In genomic region chr2:96022701-96023522, GRCh38 we compare ENCODE assay signal across 8 cellular contexts. TPM values are rescaled to one million over a fixed set of nuclear protein-coding genes. Genes with fewer than 3 reads are reported as not detected.
DNase-seq lines count a peak whose midpoint lies in the region; ATAC-seq and TF ChIP-seq lines count a peak whose summit lies in the region.
"Not testable (repeated sequence)": the region's sequence is repeated elsewhere in the genome, so short reads cannot be mapped to it uniquely, and the experiment has no call there.

No MANE protein-coding gene starts in this region.

- DNase-seq in A673 (ENCODE audit: low spot score) (peak; percentile 82), SK-N-DZ (ENCODE audit: low spot score) (peak; percentile 82), medulla oblongata (ENCODE audit: extremely low spot score) (peak; percentile 92)
- DNase-seq in activated T-helper 9 cell treated with anti-CD3 and anti-CD28 coated beads, Interleukin-2, amount 50 U/mL, for 16 hours (ENCODE audit: low read depth): peak; percentile 61
- DNase-seq in stimulated activated CD4-positive, alpha-beta T cell treated with anti-CD3 and anti-CD28 coated beads, Interleukin-1b, Interleukin-23, amount 100 ng/mL, for 4 hours (ENCODE audit: low read depth in 2 of 2): peak; percentile 59 to 69

- not testable (repeated sequence) for H3K27ac ChIP-seq in A673 (ENCODE audit: low read depth, low read length, poor library complexity, severe bottlenecking)

- not testable (repeated sequence) for H3K9me3 ChIP-seq in A673 (ENCODE audit: low read depth, low read length, poor library complexity, severe bottlenecking)

- ATAC-seq in GM18861 (IDR thresholded peaks at IDR 0.05; ENCODE audit: unreplicated experiment) (peak; percentile 76), HG03175 (IDR thresholded peaks at IDR 0.05; ENCODE audit: unreplicated experiment) (peak; percentile 81), esophagus mucosa (peak; percentile 93)

- not testable (repeated sequence) for H3K4me1 ChIP-seq in A673 (ENCODE audit: insufficient read depth, low read length, poor library complexity, severe bottlenecking)

- H3K36me3 ChIP-seq in A673 (ENCODE audit: insufficient read depth, low read length, poor library complexity, severe bottlenecking): not testable (repeated sequence)

- intact Hi-C loops in A673 (cut with micrococcal nuclease; ENCODE audit: unreplicated experiment): not testable (repeated sequence)

- POLR2A ChIA-PET in A673 (lab: Charles Lee; ENCODE audit: low non-redundant PET): not testable (repeated sequence)

- CTCF ChIA-PET in A673 (lab: Charles Lee): interaction anchor here (0.6 to 1.6 kb wide), 9 partner anchors 94 to 489 kb away, joined by 3 to 9 read pairs (median 4); partner anchors contain the start of genes ADRA2B and CIAO1

- H3K27me3 ChIP-seq in A673 (replicated peaks; ENCODE audit: insufficient read depth, low read depth, low read length, poor library complexity): not testable (repeated sequence)

- BruUV-seq in A673 (replicated peaks; lab: Mats Ljungman, UMichigan): not testable (repeated sequence)

- peak; percentile 66 for TF ChIP-seq CTCF in A673 (conservative IDR thresholded peaks at IDR 0.05; ENCODE audit: low read depth, low read length)

- H3K4me3 ChIP-seq in A673 (ENCODE audit: low read depth, low read length, poor library complexity, severe bottlenecking): not testable (repeated sequence)

RNA-seq across cellular contexts. Expression of gene GPAT2, which starts 11.8 kb away (rescaled TPM):
- not detected in 2 replicates for total RNA-seq in A673 (2021)
- 0.38 and 0.70 TPM in 2 replicates for polyA plus RNA-seq in SK-N-DZ (2014; cell fraction: cytosol; rRNA removed)
- polyA plus RNA-seq in SK-N-DZ (2014; cell fraction: nucleus; rRNA removed): 0.86 and 1.2 TPM in 2 replicates
- total RNA-seq in esophagus mucosa: 0.44 TPM

RNA-seq across cellular contexts. Expression of gene ANKRD36C, which starts 31.3 kb away (rescaled TPM):
- 30.1 and 35.7 TPM in 2 replicates for total RNA-seq in A673 (2021)
- polyA plus RNA-seq in SK-N-DZ (2014; cell fraction: cytosol; rRNA removed): 3.4 and 10.9 TPM in 2 replicates
- 12.9 and 21.6 TPM in 2 replicates for polyA plus RNA-seq in SK-N-DZ (2014; cell fraction: nucleus; rRNA removed)
- 9.6 TPM for total RNA-seq in esophagus mucosa
